ENCODE assay signal across 1 cellular context in genomic region chr12:94147377-94147990, GRCh38.
TF ChIP-seq lines count a peak whose summit lies in the region.

No MANE protein-coding gene starts in this region.

TF ChIP-seq in H1, 55 proteins besides CTCF, POLR2A, EP300 and RAD21:
- TF ChIP-seq SUZ12 (IDR thresholded peaks at IDR 0.05; ENCODE audit: low read length): 0 out of 2 replicates have a peak, but pooled peaks have one; percentile 18
- 0 out of 2 replicates have a peak, but pooled peaks have one; percentile 11 for TF ChIP-seq KDM1A (IDR thresholded peaks at IDR 0.05; ENCODE audit: borderline replicate concordance, low read length)
- TF ChIP-seq SAP30 (IDR thresholded peaks at IDR 0.05; ENCODE audit: insufficient read depth, insufficient replicate concordance, low read length): no peak
